ENCODE assay signal across 1 cellular context in genomic region chr17:31511176-31511540, GRCh38.
TF ChIP-seq lines count a peak whose summit lies in the region.

No MANE protein-coding gene starts in this region.

TF ChIP-seq in IMR-90, 13 proteins besides CTCF, POLR2A, EP300 and RAD21 (continued from another document):
- TF ChIP-seq RCOR1 (IDR thresholded peaks at IDR 0.05; ENCODE audit: insufficient replicate concordance, low read length) (no peak), MXI1 (IDR thresholded peaks at IDR 0.05; ENCODE audit: borderline replicate concordance, low read depth, low read length) (no peak), MAZ (IDR thresholded peaks at IDR 0.05; ENCODE audit: borderline replicate concordance, low read depth, low read length) (no peak), NFE2L2 (IDR thresholded peaks at IDR 0.05; ENCODE audit: low read depth, low read length) (no peak), FOS (IDR thresholded peaks at IDR 0.05; ENCODE audit: low read depth, low read length) (no peak), SMC3 (IDR thresholded peaks at IDR 0.05; ENCODE audit: low read depth, low read length) (no peak), RFX5 (IDR thresholded peaks at IDR 0.05; ENCODE audit: low read depth, low read length) (no peak), CEBPB (IDR thresholded peaks at IDR 0.05; ENCODE audit: low read depth, low read length) (no peak)
